12 cellular contexts compared by ENCODE assay signal in genomic region chr5:40774626-40775025, GRCh38. TPM values are rescaled to one million over a fixed set of nuclear protein-coding genes. Genes with fewer than 3 reads are reported as not detected.
DNase-seq lines count a peak whose midpoint lies in the region; ATAC-seq and TF ChIP-seq lines count a peak whose summit lies in the region.
"Had no signal": no experiment of that assay in that cellular context is flagged by ENCODE, and none has a peak within 500 bp of the region (broad histone marks: within the 10 kb centered on the region; RNA-seq: fewer than 3 reads in every experiment).

No MANE protein-coding gene starts in this region.

- H3K27ac Mint-ChIP-seq in chondrocyte (ENCODE audit: unreplicated experiment): no peak overlapping the region
- peak overlapping the region; percentile 24 for H3K27ac Mint-ChIP-seq in nephron progenitor cell
- no peak overlapping the region for H3K27ac Mint-ChIP-seq in progenitor cell of endocrine pancreas
- no peak overlapping the region for H3K27ac Mint-ChIP-seq in activated CD8-positive, alpha-beta memory T cell treated with anti-CD3 and anti-CD28 coated beads, Interleukin-2, amount 10 ng/mL, durations not matched to agents 7 days and 5 days

- H3K4me1 ChIP-seq in HEK293 (ENCODE audit: control insufficient read depth, insufficient read depth, low read length) (peaks cover 16% of the 10 kb centered on the region), upper lobe of right lung (peaks cover 7% of the 10 kb centered on the region)

- H3K9me3 ChIP-seq in HEK293 (ENCODE audit: control insufficient read depth, insufficient read depth, low read depth, low read length) (no peaks in the 10 kb centered on the region), upper lobe of right lung (no peaks in the 10 kb centered on the region)
- H3K9me3 ChIP-seq: BLaER1 had no signal

- TF ChIP-seq CTCF in HEK293 (tag by site-specific recombination; IDR thresholded peaks at IDR 0.05) (no peak; the same call in 1 of the 2 replicates), chondrocyte (IDR thresholded peaks at IDR 0.05) (peak; percentile 18), nephron progenitor cell (IDR thresholded peaks at IDR 0.05) (no peak), progenitor cell of endocrine pancreas (IDR thresholded peaks at IDR 0.05; ENCODE audit: unreplicated experiment) (no peak), upper lobe of right lung (IDR thresholded peaks at IDR 0.05) (no peak)

- H3K4me1 Mint-ChIP-seq in chondrocyte (ENCODE audit: low read depth) (peaks cover 14% of the 10 kb centered on the region), nephron progenitor cell (peaks cover 5% of the 10 kb centered on the region), progenitor cell of endocrine pancreas (ENCODE audit: low read depth) (no peaks in the 10 kb centered on the region)
- peaks cover 11% of the 10 kb centered on the region for H3K4me1 Mint-ChIP-seq in activated CD8-positive, alpha-beta memory T cell treated with anti-CD3 and anti-CD28 coated beads, Interleukin-2, amount 10 ng/mL, durations not matched to agents 7 days and 5 days

- H3K4me3 ChIP-seq in HEK293 (ENCODE audit: low read depth, low read length) (no peak overlapping the region), upper lobe of right lung (no peak overlapping the region)
- H3K4me3 ChIP-seq: BLaER1 had no signal

- DNase-seq in OCI-M1 (lab: John Stamatoyannopoulos, UW): peak; percentile 31
- DNase-seq in chondrocyte (ENCODE audit: low spot score): no peak
- DNase-seq in nephron progenitor cell: no peak
- no peak for DNase-seq in progenitor cell of endocrine pancreas (ENCODE audit: low spot score, unreplicated experiment)
- DNase-seq in activated CD8-positive, alpha-beta memory T cell treated with anti-CD3 and anti-CD28 coated beads, Interleukin-2, amount 10 ng/mL, durations not matched to agents 7 days and 5 days: no peak
- DNase-seq in upper lobe of right lung: no peak
- DNase-seq: NCI-H146, NCI-H446 treated with DMSO at 0.1 percent for 48 hours, NCI-H748 treated with DMSO at 0.1 percent for 48 hours, RPMI8226 had no signal

- no peak for ATAC-seq in activated CD8-positive, alpha-beta memory T cell treated with anti-CD3 and anti-CD28 coated beads, Interleukin-2, amount 10 ng/mL, durations not matched to agents 7 days and 5 days
- ATAC-seq in upper lobe of right lung: no peak

- POLR2A ChIA-PET in HEK293 (lab: Yijun Ruan, JAX): no interaction called here

- CTCF ChIA-PET in HEK293 (lab: Yijun Ruan, JAX): interaction anchor here (0.7 kb wide), 1 partner anchor 39 kb away, joined by 3 read pairs; no protein-coding TSS in a partner anchor
- CTCF ChIA-PET in activated CD8-positive, alpha-beta memory T cell treated with anti-CD3 and anti-CD28 coated beads, Interleukin-2, amount 10 ng/mL, durations not matched to agents 7 days and 5 days (lab: Charles Lee): interaction anchor here (1.0 kb wide), 1 partner anchor 19 kb away, joined by 4 read pairs; the partner anchor contains the start of gene TTC33

- H3K9me3 Mint-ChIP-seq in chondrocyte (ENCODE audit: low read depth) (no peaks in the 10 kb centered on the region), nephron progenitor cell (no peaks in the 10 kb centered on the region), progenitor cell of endocrine pancreas (ENCODE audit: low read depth) (no peaks in the 10 kb centered on the region)
- H3K9me3 Mint-ChIP-seq in activated CD8-positive, alpha-beta memory T cell treated with anti-CD3 and anti-CD28 coated beads, Interleukin-2, amount 10 ng/mL, durations not matched to agents 7 days and 5 days (ENCODE audit: low read depth): no peaks in the 10 kb centered on the region

- no peak overlapping the region for H3K27ac ChIP-seq in HEK293 (ENCODE audit: extremely low read depth, low read depth, low read length)
- H3K27ac ChIP-seq in upper lobe of right lung: no peak overlapping the region
- H3K27ac ChIP-seq: BLaER1 had no signal

- intact Hi-C loops in upper lobe of right lung (cut with DNase I): no loop called here

- no peaks in the 10 kb centered on the region for H3K27me3 ChIP-seq in upper lobe of right lung
- H3K27me3 ChIP-seq: BLaER1 had no signal

- H3K36me3 Mint-ChIP-seq in chondrocyte (ENCODE audit: low read depth) (peaks cover 11% of the 10 kb centered on the region), nephron progenitor cell (ENCODE audit: low read depth) (peaks cover 44% of the 10 kb centered on the region), progenitor cell of endocrine pancreas (ENCODE audit: insufficient read depth) (peaks cover 18% of the 10 kb centered on the region)
- H3K36me3 Mint-ChIP-seq in activated CD8-positive, alpha-beta memory T cell treated with anti-CD3 and anti-CD28 coated beads, Interleukin-2, amount 10 ng/mL, durations not matched to agents 7 days and 5 days: peaks cover 33% of the 10 kb centered on the region

- H3K27me3 Mint-ChIP-seq in chondrocyte (ENCODE audit: low read depth): no peaks in the 10 kb centered on the region
- no peaks in the 10 kb centered on the region for H3K27me3 Mint-ChIP-seq in nephron progenitor cell (ENCODE audit: low read depth, poor library complexity)
- H3K27me3 Mint-ChIP-seq in progenitor cell of endocrine pancreas: no peaks in the 10 kb centered on the region
- H3K27me3 Mint-ChIP-seq in activated CD8-positive, alpha-beta memory T cell treated with anti-CD3 and anti-CD28 coated beads, Interleukin-2, amount 10 ng/mL, durations not matched to agents 7 days and 5 days: no peaks in the 10 kb centered on the region

- H3K36me3 ChIP-seq in HEK293 (ENCODE audit: control insufficient read depth in 2 of 2, insufficient read depth in 1 of 2, low read length in 2 of 2) (peaks cover 37 to 52% of the 10 kb centered on the region in 2 experiments), upper lobe of right lung (peaks cover 65% of the 10 kb centered on the region)

- H3K4me3 Mint-ChIP-seq in chondrocyte (ENCODE audit: unreplicated experiment) (no peak overlapping the region), nephron progenitor cell (no peak overlapping the region), progenitor cell of endocrine pancreas (ENCODE audit: low read depth) (no peak overlapping the region)
- no peak overlapping the region for H3K4me3 Mint-ChIP-seq in activated CD8-positive, alpha-beta memory T cell treated with anti-CD3 and anti-CD28 coated beads, Interleukin-2, amount 10 ng/mL, durations not matched to agents 7 days and 5 days

TF ChIP-seq in HEK293, 187 proteins besides CTCF, POLR2A, EP300 and RAD21:
- TF ChIP-seq ZBTB7A (tag by site-specific recombination; IDR thresholded peaks at IDR 0.05; ENCODE audit: low read depth) (no peak), ZNF394 (tag by site-specific recombination; IDR thresholded peaks at IDR 0.05; ENCODE audit: borderline replicate concordance) (peak; percentile 39; the same call in 1 of the 2 replicates), KLF10 (tag by site-specific recombination; IDR thresholded peaks at IDR 0.05) (0 out of 2 replicates have a peak, but pooled peaks have one; percentile 20), SP3 (tag by site-specific recombination; IDR thresholded peaks at IDR 0.05) (no peak), MZF1 (tag by site-specific recombination; IDR thresholded peaks at IDR 0.05; ENCODE audit: borderline replicate concordance) (no peak), ZNF433 (tag by site-specific recombination; IDR thresholded peaks at IDR 0.05; ENCODE audit: low read depth) (no peak)

RNA-seq across cellular contexts. Expression of gene TTC33, which starts 18.9 kb away (rescaled TPM):
- total RNA-seq in chondrocyte (14.3 to 17.3 TPM (median 15.0 TPM) in 3 replicates), progenitor cell of endocrine pancreas (21.5 and 25.4 TPM in 2 replicates), upper lobe of right lung (16.6 TPM)
- total RNA-seq in activated CD8-positive, alpha-beta memory T cell treated with anti-CD3 and anti-CD28 coated beads, Interleukin-2, amount 10 ng/mL, durations not matched to agents 7 days and 5 days: 10 to 100 TPM; 16.3 to 17.7 TPM

RNA-seq across cellular contexts. Expression of gene PRKAA1, which starts 23.5 kb away (rescaled TPM):
- total RNA-seq in chondrocyte (67.8 to 71.3 TPM (median 70.8 TPM) in 3 replicates), progenitor cell of endocrine pancreas (75.1 and 79.5 TPM in 2 replicates), upper lobe of right lung (83.0 TPM)
- 10 to 100 TPM; 64.6 to 76.8 TPM for total RNA-seq in activated CD8-positive, alpha-beta memory T cell treated with anti-CD3 and anti-CD28 coated beads, Interleukin-2, amount 10 ng/mL, durations not matched to agents 7 days and 5 days
